In the genomic region with DNA sequence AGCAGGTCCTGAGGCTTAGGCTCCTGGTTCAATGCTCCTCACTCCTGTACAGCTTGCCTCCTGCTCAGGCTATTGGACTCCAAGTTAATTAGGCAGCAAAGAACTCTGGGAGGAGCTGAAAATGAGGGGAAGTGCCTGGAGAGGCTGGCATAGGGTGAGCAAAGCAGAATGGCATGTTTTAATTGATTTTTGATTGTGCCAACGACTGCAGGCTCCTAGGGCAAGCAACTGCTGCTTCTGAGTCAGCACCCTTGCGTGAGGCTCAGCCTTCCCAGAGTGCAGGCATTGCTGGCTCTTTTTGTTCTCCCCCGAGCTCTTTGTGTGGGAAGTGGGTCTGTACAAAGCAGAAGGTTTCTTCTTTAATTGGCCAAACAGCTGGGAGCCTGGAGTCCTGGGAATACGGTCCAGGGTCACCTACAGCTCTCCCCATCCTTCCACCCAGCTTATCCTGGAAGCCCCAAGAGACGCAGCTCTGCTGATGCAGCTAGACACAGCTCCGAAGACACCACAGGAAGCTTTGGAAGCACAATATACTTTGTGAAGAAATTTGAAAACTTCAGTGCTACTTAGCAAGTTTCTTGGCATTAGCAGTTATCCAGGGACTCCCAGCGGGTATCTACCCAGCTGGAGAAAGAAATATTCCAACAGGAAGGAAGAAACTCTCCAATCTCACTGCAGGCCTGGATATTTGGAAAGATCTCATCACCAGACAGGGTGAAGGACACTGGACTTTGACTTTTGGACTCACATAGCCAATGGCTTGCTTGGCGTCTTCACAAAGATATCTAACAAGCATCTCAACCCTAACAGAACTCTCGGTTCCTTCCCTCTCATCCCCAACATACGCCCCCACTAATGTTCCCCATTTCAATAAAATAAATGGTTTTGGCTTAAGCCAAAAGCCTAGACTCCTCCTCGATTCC, we compare ENCODE assay signal across 10 cellular contexts.
DNase-seq lines count a peak whose midpoint lies in the region; ATAC-seq and TF ChIP-seq lines count a peak whose summit lies in the region.
"Had no signal": no experiment of that assay in that cellular context is flagged by ENCODE, and none has a peak within 500 bp of the region (broad histone marks: within the 10 kb centered on the region; RNA-seq: fewer than 3 reads in every experiment).

No MANE protein-coding gene starts in this region.

- no peaks in the 10 kb centered on the region for H3K36me3 ChIP-seq in body of pancreas (replicated peaks in 1 of 2; ENCODE audit: insufficient read depth in 1 of 2, low read depth in 2 of 2)
- H3K36me3 ChIP-seq: esophagus squamous epithelium had no signal

- peak; percentile 83 for ATAC-seq in body of pancreas
- peak; percentile 82 for ATAC-seq in left lobe of liver

- no peaks in the 10 kb centered on the region for H3K4me1 ChIP-seq in body of pancreas

- no peak overlapping the region for H3K4me3 ChIP-seq in body of pancreas
- H3K4me3 ChIP-seq: esophagus squamous epithelium had no signal

- DNase-seq in AG08395 (ENCODE audit: low spot score) (peak; percentile 50), LHCN-M2 (ENCODE audit: low read depth) (peak; percentile 97), body of pancreas (peak in 2 of 4 donors; percentile 26 to 32), left lobe of liver (ENCODE audit: low spot score) (peak; percentile 62), NCI-H1417 treated with DMSO at 0.1 percent for 48 hours (lab: John Stamatoyannopoulos, UW) (no peak), NCI-H1930 (lab: John Stamatoyannopoulos, UW) (no peak), KG1 (lab: John Stamatoyannopoulos, UW) (no peak)
- DNase-seq in stimulated activated naive CD4-positive, alpha-beta T cell (lab: John Stamatoyannopoulos, UW) = no peak
- DNase-seq: esophagus squamous epithelium, NCI-H526 treated with DMSO at 0.1 percent for 48 hours had no signal

- intact Hi-C loops in body of pancreas (cut with DNase I) = no loop called here

- no peaks in the 10 kb centered on the region for H3K9me3 ChIP-seq in body of pancreas
- H3K9me3 ChIP-seq: esophagus squamous epithelium had no signal

- no peak for TF ChIP-seq CTCF in body of pancreas (IDR thresholded peaks at IDR 0.05)

- TF ChIP-seq POLR2A in body of pancreas (IDR thresholded peaks at IDR 0.05) = no peak

- 65 to 70% methylated on average over 11 of the region's 11 CpGs for WGBS in body of pancreas, 2 donors

- H3K27ac ChIP-seq in body of pancreas = no peak overlapping the region
- H3K27ac ChIP-seq: esophagus squamous epithelium had no signal

- H3K27me3 ChIP-seq in body of pancreas = no peaks in the 10 kb centered on the region

Comparison
In these comparisons a context has a peak if more than half of its experiments do, and no peak if none do; other contexts are left out.
1. DNase-seq: peak in AG08395 (single experiment), LHCN-M2 (single experiment) and left lobe of liver (single experiment); none in stimulated activated naive CD4-positive, alpha-beta T cell (0 of 6), NCI-H1417 treated with DMSO at 0.1 percent for 48 hours (single experiment), NCI-H1930 (0 of 2) and KG1 (single experiment).